8 cellular contexts compared by ENCODE assay signal in the genomic region with DNA sequence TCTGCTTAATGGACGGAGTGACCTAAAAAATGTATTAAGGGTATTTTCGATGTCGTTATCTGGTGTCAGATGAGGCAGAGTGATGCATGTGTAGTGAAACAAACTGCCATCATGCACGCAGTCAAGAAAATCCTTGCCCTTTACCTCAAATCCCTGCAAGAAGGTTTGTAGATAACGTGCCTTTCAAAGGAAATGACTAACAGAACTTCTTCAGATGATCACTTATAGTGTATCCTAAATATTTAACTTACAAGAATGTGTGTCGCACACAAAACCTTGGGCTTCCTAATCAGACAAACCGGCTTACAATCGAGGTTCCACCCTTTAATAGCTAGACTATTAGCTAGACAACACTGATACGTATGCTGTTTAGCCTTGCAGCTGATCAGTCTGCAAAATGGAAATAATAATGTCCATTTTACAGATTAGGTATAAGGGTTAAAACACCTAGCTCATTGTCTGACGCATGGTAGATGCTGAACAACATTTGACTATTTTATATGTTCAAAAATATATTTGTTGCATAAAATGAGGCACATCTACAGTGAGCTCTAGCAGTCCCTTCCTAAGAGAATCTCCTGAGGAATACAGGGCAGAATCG. TPM values are rescaled to one million over a fixed set of nuclear protein-coding genes. Genes with fewer than 3 reads are reported as not detected.
DNase-seq lines count a peak whose midpoint lies in the region; ATAC-seq, FAIRE-seq and TF ChIP-seq lines count a peak whose summit lies in the region.

No MANE protein-coding gene starts in this region.

- H3K36me3 ChIP-seq in keratinocyte (ENCODE audit: control insufficient read depth in 2 of 2, extremely low read depth in 1 of 2, insufficient read depth in 2 of 2, low read length in 2 of 2), result peaks cover 0 to 3% of the 10 kb centered on the region in 2 experiments
- no peaks in the 10 kb centered on the region for H3K36me3 ChIP-seq in thoracic aorta

- FAIRE-seq in keratinocyte (lab: Jason Lieb, UNC), result no peak

- POLR2A ChIA-PET in activated CD4-positive, alpha-beta T cell treated with anti-CD3 and anti-CD28 coated beads for 36 hours (lab: Charles Lee), result interaction anchor here (0.6 kb wide), 1 partner anchor 942 kb away, joined by 5 read pairs; no protein-coding TSS in a partner anchor
- POLR2A ChIA-PET in activated B cell treated with CpG ODN at 0.5 μM for 24 hours (lab: Charles Lee), result interaction anchor here (0.7 kb wide), 2 partner anchors 385 to 1898 kb away, joined by 3 to 5 read pairs; no protein-coding TSS in a partner anchor

- peak overlapping the region; percentile 98 for H3K4me3 Mint-ChIP-seq in activated CD4-positive, alpha-beta T cell treated with anti-CD3 and anti-CD28 coated beads for 36 hours
- H3K4me3 Mint-ChIP-seq in activated B cell treated with CpG ODN at 0.5 μM for 24 hours, result peak overlapping the region; percentile 95

- peak overlapping the region; percentile 100 for H3K4me2 ChIP-seq in keratinocyte (ENCODE audit: control insufficient read depth, extremely low read depth, insufficient read depth, low read depth, low read length)

- peaks cover 27% of the 10 kb centered on the region for H3K36me3 Mint-ChIP-seq in activated CD4-positive, alpha-beta T cell treated with anti-CD3 and anti-CD28 coated beads for 36 hours (ENCODE audit: low read depth)
- H3K36me3 Mint-ChIP-seq in activated B cell treated with CpG ODN at 0.5 μM for 24 hours (ENCODE audit: low read depth), result peaks cover 17% of the 10 kb centered on the region

- DNase-seq in activated CD4-positive, alpha-beta T cell treated with anti-CD3 and anti-CD28 coated beads for 36 hours, result no peak
- DNase-seq in activated CD4-positive, alpha-beta T cell treated with anti-CD3 and anti-CD28 coated beads, Interleukin-2, amount 50 U/mL, for 4 hours, result no peak
- no peak for DNase-seq in activated B cell treated with CpG ODN at 0.5 μM for 24 hours
- DNase-seq in keratinocyte (ENCODE audit: low read depth, low spot score), result no peak
- no peak for DNase-seq in thoracic aorta (ENCODE audit: low spot score)
- DNase-seq in stimulated activated CD4-positive, alpha-beta T cell treated with anti-CD3 and anti-CD28 coated beads, Interleukin-4, amount 100 ng/mL, for 24 hours, result no peak

- intact Hi-C loops in activated CD4-positive, alpha-beta T cell treated with anti-CD3 and anti-CD28 coated beads for 36 hours (cut with DNase I, micrococcal nuclease), result loop anchor here (1.0 to 10.0 kb wide), 10 partner anchors 25 to 1374 kb away; partner anchors contain the start of genes AP3B1 (in 2 of the 2), AGGF1 (in 1 of the 2), ARSB (in 1 of the 2) and IQGAP2 (in 1 of the 2)
- intact Hi-C loops in activated B cell treated with CpG ODN at 0.5 μM for 24 hours (cut with micrococcal nuclease), result loop anchor here (1.0 to 10.0 kb wide), 17 partner anchors 68 to 1836 kb away; partner anchors contain the start of genes AGGF1, AP3B1, IQGAP2 and SCAMP1

- peaks cover 17% of the 10 kb centered on the region for H3K4me1 ChIP-seq in keratinocyte (ENCODE audit: control insufficient read depth, extremely low read depth, insufficient read depth, low read length)
- peaks cover 17 to 32% of the 10 kb centered on the region in 2 donors for H3K4me1 ChIP-seq in thoracic aorta (ENCODE audit: control insufficient read depth in 1 of 2, low read depth in 2 of 2)

- no peaks in the 10 kb centered on the region for H3K27me3 Mint-ChIP-seq in activated CD4-positive, alpha-beta T cell treated with anti-CD3 and anti-CD28 coated beads for 36 hours
- no peaks in the 10 kb centered on the region for H3K27me3 Mint-ChIP-seq in activated B cell treated with CpG ODN at 0.5 μM for 24 hours

- no peaks in the 10 kb centered on the region for H3K9me3 Mint-ChIP-seq in activated CD4-positive, alpha-beta T cell treated with anti-CD3 and anti-CD28 coated beads for 36 hours (ENCODE audit: low read depth)
- no peaks in the 10 kb centered on the region for H3K9me3 Mint-ChIP-seq in activated B cell treated with CpG ODN at 0.5 μM for 24 hours

- peak overlapping the region; percentile 95 for H3K27ac Mint-ChIP-seq in activated CD4-positive, alpha-beta T cell treated with anti-CD3 and anti-CD28 coated beads for 36 hours
- H3K27ac Mint-ChIP-seq in activated B cell treated with CpG ODN at 0.5 μM for 24 hours, result peak overlapping the region; percentile 93

- H2AFZ ChIP-seq in keratinocyte (ENCODE audit: control insufficient read depth, low read length), result peak overlapping the region; percentile 96

- ATAC-seq in activated CD4-positive, alpha-beta T cell treated with anti-CD3 and anti-CD28 coated beads for 36 hours, result peak; percentile 26
- ATAC-seq in activated B cell treated with CpG ODN at 0.5 μM for 24 hours (ENCODE audit: low read depth) (no peak), thoracic aorta (ENCODE audit: insufficient number of reproducible peaks, low FRiP score, low read depth) (no peak), GM18870 (IDR thresholded peaks at IDR 0.05; ENCODE audit: unreplicated experiment) (no peak), HG02798 (IDR thresholded peaks at IDR 0.05; ENCODE audit: poor library complexity, unreplicated experiment) (no peak)

- CTCF ChIA-PET in activated CD4-positive, alpha-beta T cell treated with anti-CD3 and anti-CD28 coated beads for 36 hours (lab: Charles Lee), result interaction anchor here (0.6 to 1.1 kb wide), 2 partner anchors 130 to 143 kb away, joined by 3 read pairs; no protein-coding TSS in a partner anchor
- CTCF ChIA-PET in activated B cell treated with CpG ODN at 0.5 μM for 24 hours (lab: Charles Lee), result interaction anchor here (0.9 kb wide), 1 partner anchor 332 kb away, joined by 3 read pairs; no protein-coding TSS in a partner anchor

- peak overlapping the region; percentile 99 for H3K9ac ChIP-seq in keratinocyte (ENCODE audit: control insufficient read depth, extremely low read depth, insufficient read depth, low read length)

- peaks cover 45% of the 10 kb centered on the region for H3K4me1 Mint-ChIP-seq in activated CD4-positive, alpha-beta T cell treated with anti-CD3 and anti-CD28 coated beads for 36 hours
- H3K4me1 Mint-ChIP-seq in activated B cell treated with CpG ODN at 0.5 μM for 24 hours, result peaks cover 37% of the 10 kb centered on the region

- TF ChIP-seq CTCF in activated B cell treated with CpG ODN at 0.5 μM for 24 hours (IDR thresholded peaks at IDR 0.05), result no peak
- no peak for TF ChIP-seq CTCF in keratinocyte (optimal IDR thresholded peaks at IDR 0.05 in 1 of 3, IDR thresholded peaks at IDR 0.05 in 1 of 3, conservative IDR thresholded peaks at IDR 0.05 in 1 of 3; ENCODE audit: extremely low read depth in 1 of 3, insufficient read depth in 2 of 3, low read length in 3 of 3)
- no peak for TF ChIP-seq CTCF in thoracic aorta (IDR thresholded peaks at IDR 0.05)

- no peaks in the 10 kb centered on the region for H3K27me3 ChIP-seq in keratinocyte (ENCODE audit: control insufficient read depth, extremely low read depth, insufficient read depth, low read length)
- H3K27me3 ChIP-seq in thoracic aorta (replicated peaks; ENCODE audit: insufficient read depth), result no peaks in the 10 kb centered on the region

- H3K9me3 ChIP-seq in keratinocyte (ENCODE audit: control insufficient read depth, low read depth, low read length) (no peaks in the 10 kb centered on the region), thoracic aorta (no peaks in the 10 kb centered on the region)

- H3K27ac ChIP-seq in keratinocyte (ENCODE audit: control insufficient read depth, insufficient read depth, low read length) (peak overlapping the region; percentile 98), thoracic aorta (peak overlapping the region; percentile 95 to 96)

- peaks cover 44% of the 10 kb centered on the region for H3K79me2 ChIP-seq in keratinocyte (ENCODE audit: control insufficient read depth, insufficient read depth, low read length)

- dilution Hi-C loops in keratinocyte (cut with MboI; ENCODE audit: extremely low pct_ligation_motif_present, low sequenced_read_pairs), result no loop called here

- peak overlapping the region; percentile 88 to 93 (median 88) for H3K4me3 ChIP-seq in keratinocyte (ENCODE audit: control insufficient read depth in 2 of 3, extremely low read depth in 1 of 3, insufficient read depth in 2 of 3, low read depth in 1 of 3, low read length in 3 of 3)
- H3K4me3 ChIP-seq in thoracic aorta, result peak overlapping the region; percentile 93

- H4K20me1 ChIP-seq in keratinocyte (ENCODE audit: control insufficient read depth, extremely low read depth, insufficient read depth, low read length), result peaks cover 5% of the 10 kb centered on the region

- no peaks in the 10 kb centered on the region for H3K9me1 ChIP-seq in keratinocyte (ENCODE audit: control insufficient read depth, extremely low read depth, insufficient read depth, low read length)

RNA-seq across cellular contexts. Expression of gene TBCA, which starts 0.6 kb away (rescaled TPM):
- total RNA-seq in activated CD4-positive, alpha-beta T cell treated with anti-CD3 and anti-CD28 coated beads for 36 hours, result 100 to 1,000 TPM; 195 to 210 TPM
- total RNA-seq in activated B cell treated with CpG ODN at 0.5 μM for 24 hours (113 and 128 TPM in 2 replicates), thoracic aorta (10 to 100 TPM; 70.0 TPM)
- 89.1 to 226 TPM (median 225 TPM) in 3 replicates for polyA plus RNA-seq in keratinocyte
- 193 TPM for polyA plus RNA-seq in keratinocyte (2011; ENCODE audit: low read depth)
- 225 and 271 TPM in 2 replicates for polyA plus RNA-seq in keratinocyte (2011; cell fraction: cytosol; rRNA removed)
- polyA plus RNA-seq in keratinocyte (2011; cell fraction: nucleus; rRNA removed), result 58.4 and 96.8 TPM in 2 replicates
- polyA plus RNA-seq in keratinocyte (2012; ENCODE audit: low replicate concordance), result 278 and 314 TPM in 2 replicates
- 5.0 to 17.6 TPM in 2 of 3 replicates, not detected in the other for polyA minus RNA-seq in keratinocyte
- 38.0 TPM for polyA minus RNA-seq in keratinocyte (2011; cell fraction: cytosol; rRNA and poly(A)+ RNA removed)
- 9.3 and 11.4 TPM in 2 replicates for polyA minus RNA-seq in keratinocyte (2011; cell fraction: nucleus; rRNA and poly(A)+ RNA removed)
